Comparison of ENCODE assay signal across 18 cellular contexts in genomic region chr12:89189448-89189847, GRCh38.
"Had no signal": no experiment of that assay in that cellular context is flagged by ENCODE, and none has a peak within 500 bp of the region (broad histone marks: within the 10 kb centered on the region; RNA-seq: fewer than 3 reads in every experiment).

No MANE protein-coding gene starts in this region.

- H3K4me1 ChIP-seq: Peyer's patch, SJCRH30 had no signal

- H3K27me3 ChIP-seq: MG63, Peyer's patch, SJCRH30 had no signal

- H3K36me3 ChIP-seq: MG63, Peyer's patch, SJCRH30 had no signal

- ATAC-seq: Right ventricle myocardium inferior, SK-N-SH treated with all-trans-retinoic acid at 6 μM for 48 hours had no signal

- H3K4me3 ChIP-seq: MG63, PC-9, Peyer's patch, SJCRH30 had no signal

- H3K27ac ChIP-seq: PC-9, Peyer's patch, SJCRH30 had no signal

- DNase-seq: Karpas-422, KG1, MG63, NCI-H1092 treated with DMSO at 0.1 percent for 48 hours, NCI-H1436, NCI-H187 treated with DMSO at 0.1 percent for 48 hours, NCI-H2029 treated with DMSO at 0.1 percent for 48 hours, NCI-H2107, NCI-H2227 treated with DMSO at 0.1 percent for 48 hours, NCI-H524, NCI-H526 treated with DMSO at 0.1 percent for 48 hours, NCI-H774, PC-9, Peyer's patch, SHP77 treated with DMSO at 0.1 percent for 48 hours, SJCRH30 had no signal
